ENCODE assay signal across 19 cellular contexts in genomic region chrX:21166302-21166982, GRCh38.
A peak's percentile ranks its signal among the peaks of the same experiment; 100 is the strongest.
DNase-seq lines count a peak whose midpoint lies in the region; ATAC-seq, FAIRE-seq and TF ChIP-seq lines count a peak whose summit lies in the region.
"Had no signal": no experiment of that assay in that cellular context is flagged by ENCODE, and none has a peak within 500 bp of the region (broad histone marks: within the 10 kb centered on the region; RNA-seq: fewer than 3 reads in every experiment).

No MANE protein-coding gene starts in this region.

- intact Hi-C loops in MCF 10A (cut with micrococcal nuclease) (no loop called here), breast epithelium (cut with DNase I; ENCODE audit: low total_unique reads) (loop anchor here (10.0 kb wide), 1 partner anchor 108 kb away; no protein-coding TSS in a partner anchor)

- no peaks in the 10 kb centered on the region for H3K36me3 ChIP-seq in breast epithelium
- no peaks in the 10 kb centered on the region for H3K36me3 ChIP-seq in Peyer's patch
- H3K36me3 ChIP-seq: left ventricle myocardium inferior, SJCRH30, tibial artery had no signal

- H3K9me3 Mint-ChIP-seq in MCF 10A (ENCODE audit: unreplicated experiment) = no peaks in the 10 kb centered on the region
- H3K9me3 Mint-ChIP-seq: activated naive CD4-positive, alpha-beta T cell treated with anti-CD3 and anti-CD28 coated beads, Interleukin-2, amount 50 U/mL, for 24 hours; neural crest cell had no signal

- no peak for FAIRE-seq in urothelium cell line (lab: Jason Lieb, UNC)
- FAIRE-seq: A204.1 had no signal

- no peaks in the 10 kb centered on the region for H3K9me3 ChIP-seq in breast epithelium
- H3K9me3 ChIP-seq in Peyer's patch = no peaks in the 10 kb centered on the region
- H3K9me3 ChIP-seq: left ventricle myocardium inferior, SJCRH30, tibial artery had no signal

- no peaks in the 10 kb centered on the region for H3K27me3 Mint-ChIP-seq in MCF 10A (ENCODE audit: insufficient read depth, unreplicated experiment)
- H3K27me3 Mint-ChIP-seq: activated naive CD4-positive, alpha-beta T cell treated with anti-CD3 and anti-CD28 coated beads, Interleukin-2, amount 50 U/mL, for 24 hours had no signal

- no peak overlapping the region for H3K27ac Mint-ChIP-seq in MCF 10A (ENCODE audit: low read depth, unreplicated experiment)
- H3K27ac Mint-ChIP-seq: activated naive CD4-positive, alpha-beta T cell treated with anti-CD3 and anti-CD28 coated beads, Interleukin-2, amount 50 U/mL, for 24 hours had no signal

- H3K4me1 ChIP-seq in breast epithelium (no peaks in the 10 kb centered on the region), foreskin keratinocyte (peaks cover 6% of the 10 kb centered on the region), Peyer's patch (no peaks in the 10 kb centered on the region)
- H3K4me1 ChIP-seq: left ventricle myocardium inferior, tibial artery had no signal

- no peaks in the 10 kb centered on the region for H3K4me1 Mint-ChIP-seq in MCF 10A (ENCODE audit: insufficient read depth, unreplicated experiment)
- H3K4me1 Mint-ChIP-seq: activated naive CD4-positive, alpha-beta T cell treated with anti-CD3 and anti-CD28 coated beads, Interleukin-2, amount 50 U/mL, for 24 hours; neural crest cell had no signal

- CTCF ChIA-PET in MCF 10A (lab: Yijun Ruan, JAX) = interaction anchor here (1.1 kb wide), 1 partner anchor 636 kb away, joined by 3 read pairs; no protein-coding TSS in a partner anchor

- H3K4me3 ChIP-seq in breast epithelium = no peak overlapping the region
- no peak overlapping the region for H3K4me3 ChIP-seq in Peyer's patch
- H3K4me3 ChIP-seq: dorsolateral prefrontal cortex, left ventricle myocardium inferior, SJCRH30, tibial artery had no signal

- H3K36me3 Mint-ChIP-seq in MCF 10A (ENCODE audit: insufficient read depth, unreplicated experiment) = no peaks in the 10 kb centered on the region
- H3K36me3 Mint-ChIP-seq: activated naive CD4-positive, alpha-beta T cell treated with anti-CD3 and anti-CD28 coated beads, Interleukin-2, amount 50 U/mL, for 24 hours had no signal

- TF ChIP-seq POLR2A in breast epithelium (IDR thresholded peaks at IDR 0.05) (no peak), Peyer's patch (IDR thresholded peaks at IDR 0.05) (no peak)

- H3K27me3 ChIP-seq in breast epithelium (no peaks in the 10 kb centered on the region), foreskin keratinocyte (no peaks in the 10 kb centered on the region), Peyer's patch (no peaks in the 10 kb centered on the region)
- H3K27me3 ChIP-seq: SJCRH30, tibial artery had no signal

- no peak overlapping the region for H3K4me3 Mint-ChIP-seq in MCF 10A (ENCODE audit: unreplicated experiment)
- H3K4me3 Mint-ChIP-seq: activated naive CD4-positive, alpha-beta T cell treated with anti-CD3 and anti-CD28 coated beads, Interleukin-2, amount 50 U/mL, for 24 hours; neural crest cell had no signal

- DNase-seq in MCF 10A (ENCODE audit: unreplicated experiment) (peak; percentile 12), breast epithelium (ENCODE audit: low spot score in 2 of 2) (no peak), SW480 (ENCODE audit: low spot score) (peak; percentile 29), foreskin keratinocyte (peak; percentile 24 to 57), urothelium cell line (ENCODE audit: low spot score) (peak; percentile 2), Peyer's patch (no peak)
- DNase-seq: DMS 273 treated with DMSO at 0.1 percent for 48 hours, dorsolateral prefrontal cortex, KBM-7, left ventricle myocardium inferior, NCI-H1694, NCI-H748 treated with DMSO at 0.1 percent for 48 hours, tibial artery had no signal

- ATAC-seq in foreskin keratinocyte = peak; percentile 55
- ATAC-seq in GM19463 (IDR thresholded peaks at IDR 0.05; ENCODE audit: unreplicated experiment) = no peak
- ATAC-seq in GM18519 (IDR thresholded peaks at IDR 0.05; ENCODE audit: low FRiP score, unreplicated experiment) = no peak

- TF ChIP-seq CTCF in MCF 10A (IDR thresholded peaks at IDR 0.05; ENCODE audit: unreplicated experiment) = no peak
- no peak for TF ChIP-seq CTCF in breast epithelium (IDR thresholded peaks at IDR 0.05)
- no peak for TF ChIP-seq CTCF in foreskin keratinocyte (conservative IDR thresholded peaks at IDR 0.05)
- TF ChIP-seq CTCF in Peyer's patch (IDR thresholded peaks at IDR 0.05) = no peak

- H3K27ac ChIP-seq in breast epithelium = no peak overlapping the region
- no peak overlapping the region for H3K27ac ChIP-seq in foreskin keratinocyte
- H3K27ac ChIP-seq in Peyer's patch = no peak overlapping the region
- H3K27ac ChIP-seq: dorsolateral prefrontal cortex, left ventricle myocardium inferior, SJCRH30, tibial artery had no signal

- POLR2A ChIA-PET in MCF 10A (lab: Yijun Ruan, JAX) = no interaction called here

- BruUV-seq in MCF 10A (replicated peaks; lab: Mats Ljungman, UMichigan) = no TSS peak

Comparison
In these comparisons a context has a peak if more than half of its experiments do, and no peak if none do; other contexts are left out.
1. DNase-seq: peak in MCF 10A (single experiment), SW480 (single experiment), foreskin keratinocyte (2 of 2) and urothelium cell line (single experiment); none in breast epithelium (0 of 2) and Peyer's patch (0 of 3).